1 cellular context compared by ENCODE assay signal in the genomic region with DNA sequence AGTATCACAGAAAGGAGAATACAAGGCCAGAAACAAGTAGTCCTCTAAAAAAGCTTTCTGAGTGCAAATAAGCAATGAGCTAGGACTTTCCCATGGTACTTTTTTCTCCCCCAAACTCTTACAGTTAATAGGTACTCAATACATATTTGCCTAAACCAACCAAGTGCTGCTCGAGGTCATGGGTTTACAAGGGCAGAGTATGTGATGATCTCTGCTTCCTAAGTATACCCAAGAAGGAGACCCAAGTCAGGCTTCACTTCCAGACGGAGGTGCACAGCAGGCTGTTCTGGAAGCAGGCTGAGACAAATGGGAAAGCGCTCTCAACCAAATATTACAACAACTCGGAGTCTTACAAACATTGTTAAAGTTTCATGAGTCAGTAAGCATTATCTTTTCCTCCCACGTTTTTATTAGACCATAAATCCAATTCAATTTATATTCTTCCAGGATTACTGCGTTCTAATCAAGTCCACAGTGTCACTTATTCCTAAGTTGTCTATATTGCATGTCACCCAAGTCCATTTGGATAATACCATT.
TF ChIP-seq lines count a peak whose summit lies in the region.

No MANE protein-coding gene starts in this region.

TF ChIP-seq in HEK293, 187 proteins besides CTCF, POLR2A, EP300 and RAD21 (continued from another document):
- no peak for TF ChIP-seq ZNF211 (tag by site-specific recombination; IDR thresholded peaks at IDR 0.05; ENCODE audit: low read depth)
- TF ChIP-seq IKZF3 (tag by site-specific recombination; IDR thresholded peaks at IDR 0.05) = peak; percentile 22; the same call in 1 of the 2 replicates
- TF ChIP-seq ZNF221 (tag by site-specific recombination; IDR thresholded peaks at IDR 0.05; ENCODE audit: borderline replicate concordance) = 0 out of 2 replicates have a peak, but pooled peaks have one; percentile 0
- TF ChIP-seq ZFP41 (tag by site-specific recombination; IDR thresholded peaks at IDR 0.05; ENCODE audit: borderline replicate concordance) = no peak
- TF ChIP-seq PATZ1 (tag by site-specific recombination; IDR thresholded peaks at IDR 0.05) = no peak
- 0 out of 2 replicates have a peak, but pooled peaks have one; percentile 25 for TF ChIP-seq ZNF843 (tag by site-specific recombination; IDR thresholded peaks at IDR 0.05)
- no peak for TF ChIP-seq ZNF132 (tag by site-specific recombination; IDR thresholded peaks at IDR 0.05; ENCODE audit: borderline replicate concordance)
- TF ChIP-seq ZBTB48 (tag by site-specific recombination; IDR thresholded peaks at IDR 0.05) = no peak
- TF ChIP-seq, protein P1, sequence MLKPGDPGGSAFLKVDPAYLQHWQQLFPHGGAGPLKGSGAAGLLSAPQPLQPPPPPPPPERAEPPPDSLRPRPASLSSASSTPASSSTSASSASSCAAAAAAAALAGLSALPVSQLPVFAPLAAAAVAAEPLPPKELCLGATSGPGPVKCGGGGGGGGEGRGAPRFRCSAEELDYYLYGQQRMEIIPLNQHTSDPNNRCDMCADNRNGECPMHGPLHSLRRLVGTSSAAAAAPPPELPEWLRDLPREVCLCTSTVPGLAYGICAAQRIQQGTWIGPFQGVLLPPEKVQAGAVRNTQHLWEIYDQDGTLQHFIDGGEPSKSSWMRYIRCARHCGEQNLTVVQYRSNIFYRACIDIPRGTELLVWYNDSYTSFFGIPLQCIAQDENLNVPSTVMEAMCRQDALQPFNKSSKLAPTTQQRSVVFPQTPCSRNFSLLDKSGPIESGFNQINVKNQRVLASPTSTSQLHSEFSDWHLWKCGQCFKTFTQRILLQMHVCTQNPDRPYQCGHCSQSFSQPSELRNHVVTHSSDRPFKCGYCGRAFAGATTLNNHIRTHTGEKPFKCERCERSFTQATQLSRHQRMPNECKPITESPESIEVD (tag by site-specific recombination; IDR thresholded peaks at IDR 0.05) = peak; percentile 87
- TF ChIP-seq ZNF558 (tag by site-specific recombination; IDR thresholded peaks at IDR 0.05) = no peak
- TF ChIP-seq ZNF416 (tag by site-specific recombination; IDR thresholded peaks at IDR 0.05) = no peak
- peak; percentile 53; the same call in 1 of the 2 replicates for TF ChIP-seq ZNF341 (tag by site-specific recombination; IDR thresholded peaks at IDR 0.05; ENCODE audit: low read depth)
- TF ChIP-seq, protein P2, sequence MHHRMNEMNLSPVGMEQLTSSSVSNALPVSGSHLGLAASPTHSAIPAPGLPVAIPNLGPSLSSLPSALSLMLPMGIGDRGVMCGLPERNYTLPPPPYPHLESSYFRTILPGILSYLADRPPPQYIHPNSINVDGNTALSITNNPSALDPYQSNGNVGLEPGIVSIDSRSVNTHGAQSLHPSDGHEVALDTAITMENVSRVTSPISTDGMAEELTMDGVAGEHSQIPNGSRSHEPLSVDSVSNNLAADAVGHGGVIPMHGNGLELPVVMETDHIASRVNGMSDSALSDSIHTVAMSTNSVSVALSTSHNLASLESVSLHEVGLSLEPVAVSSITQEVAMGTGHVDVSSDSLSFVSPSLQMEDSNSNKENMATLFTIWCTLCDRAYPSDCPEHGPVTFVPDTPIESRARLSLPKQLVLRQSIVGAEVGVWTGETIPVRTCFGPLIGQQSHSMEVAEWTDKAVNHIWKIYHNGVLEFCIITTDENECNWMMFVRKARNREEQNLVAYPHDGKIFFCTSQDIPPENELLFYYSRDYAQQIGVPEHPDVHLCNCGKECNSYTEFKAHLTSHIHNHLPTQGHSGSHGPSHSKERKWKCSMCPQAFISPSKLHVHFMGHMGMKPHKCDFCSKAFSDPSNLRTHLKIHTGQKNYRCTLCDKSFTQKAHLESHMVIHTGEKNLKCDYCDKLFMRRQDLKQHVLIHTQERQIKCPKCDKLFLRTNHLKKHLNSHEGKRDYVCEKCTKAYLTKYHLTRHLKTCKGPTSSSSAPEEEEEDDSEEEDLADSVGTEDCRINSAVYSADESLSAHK (tag by site-specific recombination; IDR thresholded peaks at IDR 0.05) = 0 out of 2 replicates have a peak, but pooled peaks have one; percentile 14
TF ChIP-seq in HEK293: peak in this region for 8.
